In genomic region chr11:48066881-48067800, GRCh38 we compare ENCODE assay signal across 13 cellular contexts.
DNase-seq lines count a peak whose midpoint lies in the region; ATAC-seq and TF ChIP-seq lines count a peak whose summit lies in the region.
"Had no signal": no experiment of that assay in that cellular context is flagged by ENCODE, and none has a peak within 500 bp of the region (broad histone marks: within the 10 kb centered on the region; RNA-seq: fewer than 3 reads in every experiment).

No MANE protein-coding gene starts in this region.

- H3K27me3 ChIP-seq in CD4-positive, CD25-positive, alpha-beta regulatory T cell (ENCODE audit: control insufficient read depth, insufficient read depth, low read length) = no peaks in the 10 kb centered on the region
- H3K27me3 ChIP-seq in endodermal cell (ENCODE audit: control insufficient read depth, insufficient read depth, low read length, poor library complexity, severe bottlenecking) = no peaks in the 10 kb centered on the region
- H3K27me3 ChIP-seq: ovary had no signal

- CTCF ChIA-PET in activated CD8-positive, alpha-beta memory T cell treated with anti-CD3 and anti-CD28 coated beads, Interleukin-2, amount 10 ng/mL, durations not matched to agents 7 days and 5 days (lab: Charles Lee) = interaction anchor here (0.6 to 1.1 kb wide), 2 partner anchors 13 to 516 kb away, joined by 3 to 5 read pairs; no protein-coding TSS in a partner anchor

- no peak for TF ChIP-seq POLR2A in NB4 (IDR thresholded peaks at IDR 0.05; ENCODE audit: extremely low read depth, insufficient read length)

- H3K27ac Mint-ChIP-seq in CD4-positive, CD25-positive, alpha-beta regulatory T cell = peak overlapping the region in 2 of 3 donors; percentile 72 to 83
- H3K27ac Mint-ChIP-seq in endodermal cell = no peak overlapping the region
- H3K27ac Mint-ChIP-seq in nephron progenitor cell = peak overlapping the region; percentile 89
- H3K27ac Mint-ChIP-seq in activated CD8-positive, alpha-beta memory T cell treated with anti-CD3 and anti-CD28 coated beads, Interleukin-2, amount 10 ng/mL, durations not matched to agents 7 days and 5 days = no peak overlapping the region

- H3K4me1 Mint-ChIP-seq in CD4-positive, CD25-positive, alpha-beta regulatory T cell = peaks cover 25 to 60% (median 39%) of the 10 kb centered on the region in 4 donors
- peaks cover 12% of the 10 kb centered on the region for H3K4me1 Mint-ChIP-seq in endodermal cell
- peaks cover 40% of the 10 kb centered on the region for H3K4me1 Mint-ChIP-seq in nephron progenitor cell
- peaks cover 22% of the 10 kb centered on the region for H3K4me1 Mint-ChIP-seq in activated CD8-positive, alpha-beta memory T cell treated with anti-CD3 and anti-CD28 coated beads, Interleukin-2, amount 10 ng/mL, durations not matched to agents 7 days and 5 days

- H3K4me3 Mint-ChIP-seq in CD4-positive, CD25-positive, alpha-beta regulatory T cell = peak overlapping the region in 1 of 4 donors; percentile 4
- H3K4me3 Mint-ChIP-seq in endodermal cell (no peak overlapping the region), nephron progenitor cell (no peak overlapping the region)
- H3K4me3 Mint-ChIP-seq in activated CD8-positive, alpha-beta memory T cell treated with anti-CD3 and anti-CD28 coated beads, Interleukin-2, amount 10 ng/mL, durations not matched to agents 7 days and 5 days = no peak overlapping the region
- H3K4me3 Mint-ChIP-seq: central memory CD8-positive, alpha-beta T cell had no signal

- ATAC-seq in CD4-positive, CD25-positive, alpha-beta regulatory T cell (ENCODE audit: low read depth in 2 of 2) = no peak
- no peak for ATAC-seq in HG03135 (IDR thresholded peaks at IDR 0.05; ENCODE audit: unreplicated experiment)
- no peak for ATAC-seq in activated CD8-positive, alpha-beta memory T cell treated with anti-CD3 and anti-CD28 coated beads, Interleukin-2, amount 10 ng/mL, durations not matched to agents 7 days and 5 days

- peaks cover 7% of the 10 kb centered on the region for H3K36me3 ChIP-seq in CD4-positive, CD25-positive, alpha-beta regulatory T cell (ENCODE audit: control insufficient read depth, insufficient read depth, low read length)
- H3K36me3 ChIP-seq in endodermal cell (ENCODE audit: control insufficient read depth, insufficient read depth, low read length) = peaks cover 5% of the 10 kb centered on the region
- H3K36me3 ChIP-seq: ovary, SJCRH30 had no signal

- TF ChIP-seq CTCF in NB4 (IDR thresholded peaks at IDR 0.05; ENCODE audit: low read depth, low read length) (no peak), endodermal cell (conservative IDR thresholded peaks at IDR 0.05) (no peak), nephron progenitor cell (IDR thresholded peaks at IDR 0.05) (no peak)

- H3K4me3 ChIP-seq in CD4-positive, CD25-positive, alpha-beta regulatory T cell (ENCODE audit: low read depth, low read length) = no peak overlapping the region
- H3K4me3 ChIP-seq in NB4 (ENCODE audit: low read depth, low read length) (no peak overlapping the region), endodermal cell (ENCODE audit: low read length) (no peak overlapping the region)
- H3K4me3 ChIP-seq: ovary, SJCRH30 had no signal

- H3K4me1 ChIP-seq in CD4-positive, CD25-positive, alpha-beta regulatory T cell (ENCODE audit: control insufficient read depth, insufficient read depth, low read length, poor library complexity, severe bottlenecking) = peaks cover 19% of the 10 kb centered on the region
- H3K4me1 ChIP-seq in endodermal cell (ENCODE audit: control insufficient read depth, insufficient read depth, low read length) = no peaks in the 10 kb centered on the region

- H3K9ac ChIP-seq in endodermal cell (ENCODE audit: extremely low read depth, low read length, poor library complexity, severe bottlenecking) = no peak overlapping the region

- no peak overlapping the region for H3K27ac ChIP-seq in CD4-positive, CD25-positive, alpha-beta regulatory T cell (ENCODE audit: insufficient read depth, low read length, poor library complexity, severe bottlenecking)
- no peak overlapping the region for H3K27ac ChIP-seq in endodermal cell (ENCODE audit: low read depth, low read length)
- H3K27ac ChIP-seq: ovary, SJCRH30 had no signal

- H3K9me3 Mint-ChIP-seq in CD4-positive, CD25-positive, alpha-beta regulatory T cell = peaks cover 0 to 2% (median 0%) of the 10 kb centered on the region in 7 donors
- H3K9me3 Mint-ChIP-seq in endodermal cell (no peaks in the 10 kb centered on the region), nephron progenitor cell (peaks cover 7% of the 10 kb centered on the region)
- no peaks in the 10 kb centered on the region for H3K9me3 Mint-ChIP-seq in activated CD8-positive, alpha-beta memory T cell treated with anti-CD3 and anti-CD28 coated beads, Interleukin-2, amount 10 ng/mL, durations not matched to agents 7 days and 5 days (ENCODE audit: low read depth)
- H3K9me3 Mint-ChIP-seq: central memory CD8-positive, alpha-beta T cell had no signal

- H3K36me3 Mint-ChIP-seq in CD4-positive, CD25-positive, alpha-beta regulatory T cell = peaks cover 24% of the 10 kb centered on the region
- peaks cover 5% of the 10 kb centered on the region for H3K36me3 Mint-ChIP-seq in endodermal cell (ENCODE audit: low read depth)
- peaks cover 24% of the 10 kb centered on the region for H3K36me3 Mint-ChIP-seq in nephron progenitor cell (ENCODE audit: low read depth)
- peaks cover 33% of the 10 kb centered on the region for H3K36me3 Mint-ChIP-seq in activated CD8-positive, alpha-beta memory T cell treated with anti-CD3 and anti-CD28 coated beads, Interleukin-2, amount 10 ng/mL, durations not matched to agents 7 days and 5 days

- no peak for DNase-seq in CD4-positive, CD25-positive, alpha-beta regulatory T cell
- DNase-seq in NB4 (ENCODE audit: low read depth) (peak; percentile 35), endodermal cell (peak; percentile 46), nephron progenitor cell (no peak), NCI-H526 treated with DMSO at 0.1 percent for 48 hours (lab: John Stamatoyannopoulos, UW) (no peak), NCI-H2029 (lab: John Stamatoyannopoulos, UW) (no peak)
- no peak for DNase-seq in activated CD8-positive, alpha-beta memory T cell treated with anti-CD3 and anti-CD28 coated beads, Interleukin-2, amount 10 ng/mL, durations not matched to agents 7 days and 5 days
- DNase-seq: activated CD8-positive, alpha-beta memory T cell treated with anti-CD3 and anti-CD28 coated beads, Interleukin-2, amount 50 U/mL, for 48 hours; NCI-H146; ovary; SJCRH30 had no signal

- no peaks in the 10 kb centered on the region for H3K27me3 Mint-ChIP-seq in CD4-positive, CD25-positive, alpha-beta regulatory T cell
- H3K27me3 Mint-ChIP-seq in endodermal cell (ENCODE audit: insufficient read depth) (no peaks in the 10 kb centered on the region), nephron progenitor cell (ENCODE audit: low read depth, poor library complexity) (no peaks in the 10 kb centered on the region)
- H3K27me3 Mint-ChIP-seq in activated CD8-positive, alpha-beta memory T cell treated with anti-CD3 and anti-CD28 coated beads, Interleukin-2, amount 10 ng/mL, durations not matched to agents 7 days and 5 days = no peaks in the 10 kb centered on the region
- H3K27me3 Mint-ChIP-seq: central memory CD8-positive, alpha-beta T cell had no signal

- WGBS in endodermal cell (ENCODE audit: insufficient coverage in 1 of 2, insufficient read length in 1 of 2), 2 experiments = 88 to 92% methylated on average over 8 to 10 of the region's 10 CpGs

- no peaks in the 10 kb centered on the region for H3K9me3 ChIP-seq in CD4-positive, CD25-positive, alpha-beta regulatory T cell (ENCODE audit: control insufficient read depth in 2 of 2, low read length in 2 of 2)
- H3K9me3 ChIP-seq in endodermal cell (ENCODE audit: control insufficient read depth, low read length) = no peaks in the 10 kb centered on the region
- H3K9me3 ChIP-seq: ovary, SJCRH30 had no signal

Comparison
In these comparisons a context has a peak if more than half of its experiments do, and no peak if none do; other contexts are left out.
1. DNase-seq: peak in NB4 (single experiment) and endodermal cell (single experiment); none in CD4-positive, CD25-positive, alpha-beta regulatory T cell (0 of 3), nephron progenitor cell (single experiment), activated CD8-positive, alpha-beta memory T cell treated with anti-CD3 and anti-CD28 coated beads, Interleukin-2, amount 10 ng/mL, durations not matched to agents 7 days and 5 days (single experiment), NCI-H526 treated with DMSO at 0.1 percent for 48 hours (single experiment) and NCI-H2029 (single experiment).
2. H3K27ac Mint-ChIP-seq: peak in CD4-positive, CD25-positive, alpha-beta regulatory T cell (2 of 3) and nephron progenitor cell (single experiment); none in endodermal cell (single experiment) and activated CD8-positive, alpha-beta memory T cell treated with anti-CD3 and anti-CD28 coated beads, Interleukin-2, amount 10 ng/mL, durations not matched to agents 7 days and 5 days (single experiment).